In the genomic region with DNA sequence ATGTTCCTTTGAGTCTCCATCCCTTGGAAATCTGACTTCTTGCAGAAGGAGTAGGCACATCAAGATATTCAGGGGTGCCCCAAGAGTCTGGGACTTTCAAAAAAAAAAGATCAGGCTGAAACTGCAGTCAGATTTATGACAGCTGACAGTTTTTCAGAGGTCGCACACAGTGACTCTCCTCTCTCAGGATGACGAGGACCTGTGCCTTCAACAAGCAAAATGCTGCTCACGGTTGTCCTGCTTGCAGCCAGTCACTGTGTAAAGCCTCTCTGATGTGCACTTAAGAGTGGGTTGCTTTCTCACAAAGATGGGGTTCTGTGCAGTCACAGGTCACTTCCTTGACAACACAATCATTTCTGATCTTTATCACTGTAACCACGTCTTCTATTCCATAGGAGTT, we compare ENCODE assay signal across 19 cellular contexts.
DNase-seq lines count a peak whose midpoint lies in the region; ATAC-seq, FAIRE-seq and TF ChIP-seq lines count a peak whose summit lies in the region.
"Had no signal": no experiment of that assay in that cellular context is flagged by ENCODE, and none has a peak within 500 bp of the region (broad histone marks: within the 10 kb centered on the region; RNA-seq: fewer than 3 reads in every experiment).

No MANE protein-coding gene starts in this region.

- no peak overlapping the region for H2BK12ac ChIP-seq in neuronal stem cell (ENCODE audit: low read length)

- H2BK15ac ChIP-seq in neuronal stem cell (ENCODE audit: low read length): no peak overlapping the region

- peaks cover 53% of the 10 kb centered on the region for H3K36me3 Mint-ChIP-seq in activated T-cell treated with anti-CD3 and anti-CD28 coated beads, Interleukin-2, amount 50 U/mL, for 4 hours (ENCODE audit: insufficient read depth)
- H3K36me3 Mint-ChIP-seq in type B pancreatic cell: peaks cover 52% of the 10 kb centered on the region

- H3K9me3 Mint-ChIP-seq in activated T-cell treated with anti-CD3 and anti-CD28 coated beads, Interleukin-2, amount 50 U/mL, for 4 hours: no peaks in the 10 kb centered on the region
- H3K9me3 Mint-ChIP-seq in type B pancreatic cell: no peaks in the 10 kb centered on the region
- H3K9me3 Mint-ChIP-seq: CD4-positive, alpha-beta memory T cell; H9 had no signal

- no peaks in the 10 kb centered on the region for H3K79me2 ChIP-seq in GM12878 (ENCODE audit: control insufficient read depth, insufficient read depth, low read length)

- ATAC-seq in activated T-cell treated with anti-CD3 and anti-CD28 coated beads, Interleukin-2, amount 50 U/mL, for 4 hours: peak; percentile 41 to 56
- ATAC-seq in GM12878: no peak

- intact Hi-C loops in GM12878 (cut with micrococcal nuclease; ENCODE audit: unreplicated experiment): no loop called here

- TF ChIP-seq POLR2A in GM12878 (IDR thresholded peaks at IDR 0.05; ENCODE audit: low read depth, low read length) (no peak), H54 (IDR thresholded peaks at IDR 0.05; ENCODE audit: low read depth, low read length) (no peak)

- H3K23ac ChIP-seq in neuronal stem cell (ENCODE audit: low read depth, low read length, poor library complexity): no peak overlapping the region

- H3K4me1 ChIP-seq in GM12878 (ENCODE audit: control insufficient read depth, insufficient read depth, low read length) (peaks cover 23% of the 10 kb centered on the region), neuronal stem cell (ENCODE audit: control insufficient read depth in 2 of 2, insufficient read depth in 1 of 2, low read depth in 1 of 2, low read length in 2 of 2) (no peaks in the 10 kb centered on the region)

- TF ChIP-seq CTCF in GM13976 (IDR thresholded peaks at IDR 0.05; ENCODE audit: borderline replicate concordance, control extremely low read depth, extremely low read depth, insufficient read depth, missing control alignments) (no peak), GM12878 (IDR thresholded peaks at IDR 0.05 in 2 of 3, conservative IDR thresholded peaks at IDR 0.05 in 1 of 3; ENCODE audit: control insufficient read depth in 2 of 3, extremely low read depth in 1 of 3, insufficient read depth in 1 of 3, low read depth in 3 of 3, low read length in 3 of 3) (no peak), type B pancreatic cell (conservative IDR thresholded peaks at IDR 0.05) (no peak)

- no TSS peak for BruUV-seq in GM12878 (replicated peaks; lab: Mats Ljungman, UMichigan)

- no peak for TF ChIP-seq RAD21 in GM12878 (IDR thresholded peaks at IDR 0.05; ENCODE audit: insufficient read depth, low read depth, low read length)

- DNase-seq in activated T-cell treated with anti-CD3 and anti-CD28 coated beads, Interleukin-2, amount 50 U/mL, for 4 hours: no peak
- no peak for DNase-seq in activated T-cell treated with anti-CD3 and anti-CD28 coated beads for 4 hours
- peak; percentile 25 for DNase-seq in GM13976 (ENCODE audit: low spot score)
- no peak for DNase-seq in GM12878 (ENCODE audit: low read depth, low spot score)
- DNase-seq in neuronal stem cell (ENCODE audit: low spot score): no peak
- DNase-seq in H54 (ENCODE audit: insufficient read length, low spot score): no peak
- no peak for DNase-seq in type B pancreatic cell (ENCODE audit: extremely low spot score, unreplicated experiment)
- DNase-seq: CD4-positive, alpha-beta memory T cell; DMS53; EL; H9; NCI-H1417; NCI-H187; NCI-H2107; NCI-H510A; NCI-H748 treated with DMSO at 0.1 percent for 48 hours; Right ventricle myocardium superior had no signal

- H3K4me3 ChIP-seq in GM12878: no peak overlapping the region
- no peak overlapping the region for H3K4me3 ChIP-seq in neuronal stem cell (ENCODE audit: low read length in 2 of 2)
- H3K4me3 ChIP-seq: BLaER1 had no signal

- in situ Hi-C loops in GM13976 (cut with MboI; ENCODE audit: low sequenced_read_pairs, unreplicated experiment): no loop called here
- in situ Hi-C loops in GM12878 (cut with MboI): loop anchor here (25.0 kb wide), 1 partner anchor 1474 kb away; no protein-coding TSS in a partner anchor

- SMC1A ChIA-PET in GM12878 (lab: Charles Lee; ENCODE audit: uncharacterized antibody, unreplicated experiment): no interaction called here

- H3K27ac Mint-ChIP-seq in type B pancreatic cell: no peak overlapping the region
- H3K27ac Mint-ChIP-seq: H9 had no signal

- H2BK5ac ChIP-seq in neuronal stem cell (ENCODE audit: low read length): no peak overlapping the region

- no peak overlapping the region for H3K4ac ChIP-seq in neuronal stem cell (ENCODE audit: low read length)

- WGBS in GM12878 (ENCODE audit: insufficient coverage, insufficient replicate concordance, low lambda C conversion rate, missing lambda C conversion rate): 74% methylated on average over 4 of the region's 4 CpGs
- no CpG with 5 or more reads among the region's 4 CpGs for WGBS in neuronal stem cell (ENCODE audit: extremely low coverage in 2 of 2, insufficient read length in 2 of 2, insufficient replicate concordance in 1 of 2), 2 donors

- no peak overlapping the region for H2BK120ac ChIP-seq in neuronal stem cell (ENCODE audit: low read depth, low read length)

- no peak for FAIRE-seq in GM12878 (lab: Jason Lieb, UNC)
- FAIRE-seq in H54 (lab: Jason Lieb, UNC): no peak

- CTCF ChIA-PET in GM12878 (lab: Yijun Ruan, JAX): no interaction called here

- no peaks in the 10 kb centered on the region for H3K27me3 ChIP-seq in GM12878 (replicated peaks in 1 of 2; ENCODE audit: control insufficient read depth in 2 of 2, insufficient read depth in 2 of 2, low read length in 1 of 2)
- peaks cover 0 to 2% (median 0%) of the 10 kb centered on the region in 3 experiments for H3K27me3 ChIP-seq in neuronal stem cell (ENCODE audit: control insufficient read depth in 3 of 3, insufficient read depth in 3 of 3, low read depth in 1 of 3, low read length in 3 of 3)
- H3K27me3 ChIP-seq: BLaER1 had no signal

- H4K91ac ChIP-seq in neuronal stem cell (ENCODE audit: low read depth, low read length, poor library complexity): no peak overlapping the region

- POLR2A ChIA-PET in GM12878 (lab: Charles Lee): interaction anchor here (0.6 kb wide), 1 partner anchor 725 kb away, joined by 5 read pairs; no protein-coding TSS in a partner anchor

- no peak overlapping the region for H3K4me3 Mint-ChIP-seq in activated T-cell treated with anti-CD3 and anti-CD28 coated beads, Interleukin-2, amount 50 U/mL, for 4 hours
- H3K4me3 Mint-ChIP-seq in type B pancreatic cell: no peak overlapping the region
- H3K4me3 Mint-ChIP-seq: CD4-positive, alpha-beta memory T cell; H9 had no signal

- no peak overlapping the region for H3K27ac ChIP-seq in GM12878 (ENCODE audit: control insufficient read depth, insufficient read depth)
- no peak overlapping the region for H3K27ac ChIP-seq in neuronal stem cell (replicated peaks; ENCODE audit: low read length)
- H3K27ac ChIP-seq: BLaER1, KMS-11 had no signal

- no peak overlapping the region for H2AK5ac ChIP-seq in neuronal stem cell (ENCODE audit: low read depth, low read length)

- TF ChIP-seq EP300 in GM12878 (IDR thresholded peaks at IDR 0.05; ENCODE audit: borderline replicate concordance in 1 of 2, control insufficient read depth in 1 of 2, low read depth in 2 of 2, low read length in 2 of 2): no peak

- H3K36me3 ChIP-seq in GM12878 (ENCODE audit: control insufficient read depth in 2 of 2, insufficient read depth in 2 of 2, low read length in 1 of 2) (peaks cover 4 to 13% of the 10 kb centered on the region in 2 experiments), neuronal stem cell (replicated peaks in 1 of 2; ENCODE audit: control insufficient read depth in 2 of 2, insufficient read depth in 2 of 2, low read length in 2 of 2) (peaks cover 14 to 64% of the 10 kb centered on the region in 2 donors)

- H3K4me2 ChIP-seq in GM12878 (ENCODE audit: control insufficient read depth, insufficient read depth) (no peak overlapping the region), neuronal stem cell (ENCODE audit: insufficient read depth, low read length, poor library complexity, severe bottlenecking) (no peak overlapping the region)
- H3K4me2 ChIP-seq: BLaER1, KMS-11 had no signal

- RAD21 ChIA-PET in GM12878 (lab: Charles Lee; ENCODE audit: unreplicated experiment): no interaction called here

- H2AFZ ChIP-seq in GM12878 (ENCODE audit: control insufficient read depth, low read depth, low read length) (no peak overlapping the region), neuronal stem cell (ENCODE audit: low read length) (no peak overlapping the region)

- no peak overlapping the region for H3K9ac ChIP-seq in GM12878 (ENCODE audit: control insufficient read depth, insufficient read depth, low read length)
- H3K9ac ChIP-seq in neuronal stem cell (ENCODE audit: low read depth, low read length, poor library complexity): peak overlapping the region; percentile 24
- H3K9ac ChIP-seq: BLaER1, KMS-11 had no signal

- no peak overlapping the region for H3K14ac ChIP-seq in neuronal stem cell (ENCODE audit: low read length)

- no peaks in the 10 kb centered on the region for H4K20me1 ChIP-seq in GM12878 (ENCODE audit: control insufficient read depth, insufficient read depth)
- H4K20me1 ChIP-seq: BLaER1 had no signal

- H3K27me3 Mint-ChIP-seq in activated T-cell treated with anti-CD3 and anti-CD28 coated beads, Interleukin-2, amount 50 U/mL, for 4 hours (ENCODE audit: low read depth): no peaks in the 10 kb centered on the region
- no peaks in the 10 kb centered on the region for H3K27me3 Mint-ChIP-seq in type B pancreatic cell
- H3K27me3 Mint-ChIP-seq: CD4-positive, alpha-beta memory T cell had no signal

- H3K9me3 ChIP-seq in GM12878 (replicated peaks; ENCODE audit: control insufficient read depth, insufficient read depth, low read length) (no peaks in the 10 kb centered on the region), neuronal stem cell (replicated peaks in 1 of 2; ENCODE audit: control insufficient read depth in 2 of 2, insufficient read depth in 1 of 2, low read depth in 1 of 2, low read length in 2 of 2) (peaks cover 0 to 5% of the 10 kb centered on the region in 2 donors)
- H3K9me3 ChIP-seq: BLaER1 had no signal

- peaks cover 23% of the 10 kb centered on the region for H3K4me1 Mint-ChIP-seq in activated T-cell treated with anti-CD3 and anti-CD28 coated beads, Interleukin-2, amount 50 U/mL, for 4 hours (ENCODE audit: low read depth)
- peaks cover 12% of the 10 kb centered on the region for H3K4me1 Mint-ChIP-seq in type B pancreatic cell (ENCODE audit: unreplicated experiment)
- H3K4me1 Mint-ChIP-seq: H9 had no signal

- H3K79me1 ChIP-seq in neuronal stem cell (ENCODE audit: low read depth, low read length): peaks cover 2% of the 10 kb centered on the region

- H4K8ac ChIP-seq in neuronal stem cell (ENCODE audit: low read depth, low read length): no peak overlapping the region

- no peak overlapping the region for H3K18ac ChIP-seq in neuronal stem cell (ENCODE audit: low read length)

TF ChIP-seq in GM12878, 131 proteins besides CTCF, POLR2A, EP300 and RAD21 (continues in another document):
- no peak for TF ChIP-seq ELK1 (IDR thresholded peaks at IDR 0.05; ENCODE audit: low read depth, low read length)
